In the genomic region with DNA sequence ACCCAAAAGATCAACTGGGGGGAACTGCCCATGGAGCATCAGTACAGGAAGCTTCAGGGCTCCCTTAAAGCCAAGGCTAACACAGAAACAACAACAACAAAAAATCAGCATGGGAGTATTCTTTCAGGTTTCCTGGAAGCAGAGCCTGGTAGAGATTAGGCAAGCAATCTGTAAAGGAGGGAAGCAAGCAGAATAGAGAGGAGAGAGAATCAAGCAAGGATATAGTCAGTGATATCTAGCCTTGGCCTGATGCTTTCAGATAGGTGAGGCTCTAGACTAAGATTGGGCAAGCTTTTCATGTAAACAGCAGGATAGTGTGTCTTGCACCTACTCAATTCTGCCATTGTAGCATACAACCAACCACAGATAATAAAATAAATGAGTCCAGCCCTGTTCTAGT, we compare ENCODE assay signal across 18 cellular contexts. TPM values are rescaled to one million over a fixed set of nuclear protein-coding genes. Genes with fewer than 3 reads are reported as not detected.
DNase-seq lines count a peak whose midpoint lies in the region; ATAC-seq and TF ChIP-seq lines count a peak whose summit lies in the region.
"Had no signal": no experiment of that assay in that cellular context is flagged by ENCODE, and none has a peak within 500 bp of the region (broad histone marks: within the 10 kb centered on the region; RNA-seq: fewer than 3 reads in every experiment).

No MANE protein-coding gene starts in this region.

- DNase-seq in GM23248 (no peak), WTC11 (ENCODE audit: low spot score) (no peak), mesendoderm (peak; percentile 44), lower lobe of right lung (no peak), CD1c-positive myeloid dendritic cell (ENCODE audit: extremely low spot score) (no peak)
- DNase-seq in NK-92 treated with Interleukin-12 subunit alpha and Interleukin-12 subunit beta, amount 100 ng/mL, for 24 hours (lab: John Stamatoyannopoulos, UW) = no peak
- DNase-seq: AML-193, COR-L47, DMS 273 treated with DMSO at 0.1 percent for 48 hours, H9, NCI-H1417 treated with DMSO at 0.1 percent for 48 hours, NCI-H187 treated with DMSO at 0.1 percent for 48 hours, NCI-H2227 treated with DMSO at 0.1 percent for 48 hours, NCI-H510A treated with DMSO at 0.1 percent for 48 hours, NCI-H82 had no signal

- H3K23ac ChIP-seq in mesendoderm (ENCODE audit: low read length) = no peak overlapping the region

- no peak overlapping the region for H4K5ac ChIP-seq in mesendoderm (ENCODE audit: low read length)

- 0 out of 2 replicates have a peak overlapping the region, but pooled peaks have one; percentile 14 for H3K9ac ChIP-seq in GM23248
- no peak overlapping the region for H3K9ac ChIP-seq in mesendoderm (ENCODE audit: low read length)
- H3K9ac ChIP-seq in skeletal muscle satellite cell (ENCODE audit: low read depth, low read length) = peak overlapping the region; percentile 18

- no peak overlapping the region for H2BK120ac ChIP-seq in mesendoderm (ENCODE audit: low read depth, low read length)

- H3K4me2 ChIP-seq in GM23248 (ENCODE audit: unreplicated experiment) (no peak overlapping the region), mesendoderm (ENCODE audit: low read length) (no peak overlapping the region), skeletal muscle satellite cell (ENCODE audit: low read length) (peak overlapping the region; percentile 44)

- no peak overlapping the region for H3K4me3 Mint-ChIP-seq in WTC11
- H3K4me3 Mint-ChIP-seq: H9 had no signal

- H3K79me2 ChIP-seq in GM23248 (ENCODE audit: insufficient read depth) = no peaks in the 10 kb centered on the region
- H3K79me2 ChIP-seq in mesendoderm (ENCODE audit: control insufficient read depth, insufficient read depth, low read length) = no peaks in the 10 kb centered on the region

- no peaks in the 10 kb centered on the region for H4K20me1 ChIP-seq in GM23248 (ENCODE audit: insufficient read depth)

- TF ChIP-seq CTCF in WTC11 (IDR thresholded peaks at IDR 0.05) (no peak), lower lobe of right lung (IDR thresholded peaks at IDR 0.05) (no peak)

- H3K4me1 Mint-ChIP-seq in WTC11 = peaks cover 17% of the 10 kb centered on the region

- H3K27me3 Mint-ChIP-seq in WTC11 (ENCODE audit: low read depth) = no peaks in the 10 kb centered on the region; the same call in none of the 2 replicates

- H3K4ac ChIP-seq in mesendoderm (ENCODE audit: low read depth, low read length) = no peak overlapping the region

- H3K9me3 Mint-ChIP-seq in WTC11 = no peaks in the 10 kb centered on the region; the same call in 1 of the 2 replicates
- H3K9me3 Mint-ChIP-seq: H9 had no signal

- H2AK5ac ChIP-seq in mesendoderm (ENCODE audit: low read length) = no peak overlapping the region

- H3K27me3 ChIP-seq in GM23248 (replicated peaks; ENCODE audit: insufficient read depth) (no peaks in the 10 kb centered on the region), mesendoderm (ENCODE audit: insufficient read depth, low read length, poor library complexity) (no peaks in the 10 kb centered on the region), skeletal muscle satellite cell (ENCODE audit: control insufficient read depth, insufficient read depth, low read length) (no peaks in the 10 kb centered on the region), lower lobe of right lung (ENCODE audit: low read depth) (no peaks in the 10 kb centered on the region)

- H3K4me3 ChIP-seq in GM23248 (no peak overlapping the region), mesendoderm (ENCODE audit: low read length) (no peak overlapping the region), skeletal muscle satellite cell (ENCODE audit: low read length) (peak overlapping the region; percentile 10), lower lobe of right lung (no peak overlapping the region)

- H3K27ac ChIP-seq in GM23248 (peak overlapping the region; percentile 41; the same call in 1 of the 2 replicates), mesendoderm (ENCODE audit: low read depth, low read length) (peak overlapping the region; percentile 33), lower lobe of right lung (no peak overlapping the region)
- H3K27ac ChIP-seq: C4-2B, HL-60 had no signal

- no peak overlapping the region for H3K56ac ChIP-seq in mesendoderm (ENCODE audit: low read length)

- no peaks in the 10 kb centered on the region for H3F3A ChIP-seq in GM23248 (ENCODE audit: insufficient read depth)

- CTCF ChIA-PET in WTC11 (lab: Charles Lee) = interaction anchor here (1.5 kb wide), 1 partner anchor 28 kb away, joined by 5 read pairs; no protein-coding TSS in a partner anchor

- H3K36me3 ChIP-seq in GM23248 (ENCODE audit: low read depth) = no peaks in the 10 kb centered on the region
- no peaks in the 10 kb centered on the region for H3K36me3 ChIP-seq in mesendoderm (ENCODE audit: control insufficient read depth, insufficient read depth, low read length)
- no peaks in the 10 kb centered on the region for H3K36me3 ChIP-seq in skeletal muscle satellite cell (ENCODE audit: insufficient read depth, low read length)
- no peaks in the 10 kb centered on the region for H3K36me3 ChIP-seq in lower lobe of right lung

- intact Hi-C loops in lower lobe of right lung (cut with DNase I) = no loop called here

- no peaks in the 10 kb centered on the region for H3K79me1 ChIP-seq in mesendoderm (ENCODE audit: low read length)

- H2AFZ ChIP-seq in GM23248 = peak overlapping the region; percentile 44; the same call in 1 of the 2 replicates

- no peaks in the 10 kb centered on the region for H3K9me2 ChIP-seq in GM23248 (ENCODE audit: insufficient read depth)

- H3K27ac Mint-ChIP-seq in WTC11 = peak overlapping the region; percentile 41

- in situ Hi-C loops in GM23248 (cut with MboI) = no loop called here

- POLR2A ChIA-PET in WTC11 (lab: Charles Lee) = interaction anchor here (0.6 kb wide), 1 partner anchor 199 kb away, joined by 4 read pairs; no protein-coding TSS in a partner anchor

- H2BK5ac ChIP-seq in mesendoderm (ENCODE audit: low read length) = no peak overlapping the region

- H3K4me1 ChIP-seq in GM23248 (ENCODE audit: insufficient read depth) = peaks cover 3% of the 10 kb centered on the region; the same call in 1 of the 2 replicates
- peaks cover 3% of the 10 kb centered on the region for H3K4me1 ChIP-seq in mesendoderm (ENCODE audit: control insufficient read depth, low read depth, low read length)
- peaks cover 17% of the 10 kb centered on the region for H3K4me1 ChIP-seq in skeletal muscle satellite cell (ENCODE audit: control insufficient read depth, insufficient read depth, low read length)
- no peaks in the 10 kb centered on the region for H3K4me1 ChIP-seq in lower lobe of right lung

- no peak overlapping the region for H2BK15ac ChIP-seq in mesendoderm (replicated peaks; ENCODE audit: low read depth)

- peak; percentile 51 for ATAC-seq in WTC11
- no peak for ATAC-seq in lower lobe of right lung

- H3K36me3 Mint-ChIP-seq in WTC11 = no peaks in the 10 kb centered on the region

- peak overlapping the region; percentile 56 for H4K8ac ChIP-seq in mesendoderm (ENCODE audit: low read depth, low read length)

- no peak overlapping the region for H3K18ac ChIP-seq in mesendoderm (ENCODE audit: low read length)

- H3K9me3 ChIP-seq in GM23248 (ENCODE audit: low read depth) = no peaks in the 10 kb centered on the region
- no peaks in the 10 kb centered on the region for H3K9me3 ChIP-seq in skeletal muscle satellite cell (replicated peaks; ENCODE audit: low read length)
- no peaks in the 10 kb centered on the region for H3K9me3 ChIP-seq in lower lobe of right lung

TF ChIP-seq in WTC11, 78 proteins besides CTCF, POLR2A, EP300 and RAD21 (continues in another document):
- TF ChIP-seq ZNF219 (CRISPR knock-in tag; IDR thresholded peaks at IDR 0.05; ENCODE audit: borderline replicate concordance) (no peak), NR3C1 (CRISPR knock-in tag; conservative IDR thresholded peaks at IDR 0.05; ENCODE audit: low read depth) (no peak), TCF7 (CRISPR knock-in tag; IDR thresholded peaks at IDR 0.05; ENCODE audit: low read depth) (no peak), IRF2 (CRISPR knock-in tag; IDR thresholded peaks at IDR 0.05; ENCODE audit: borderline replicate concordance, low read depth) (no peak), ZNF396 (CRISPR knock-in tag; IDR thresholded peaks at IDR 0.05; ENCODE audit: borderline replicate concordance) (no peak)
- TF ChIP-seq, protein P1, sequence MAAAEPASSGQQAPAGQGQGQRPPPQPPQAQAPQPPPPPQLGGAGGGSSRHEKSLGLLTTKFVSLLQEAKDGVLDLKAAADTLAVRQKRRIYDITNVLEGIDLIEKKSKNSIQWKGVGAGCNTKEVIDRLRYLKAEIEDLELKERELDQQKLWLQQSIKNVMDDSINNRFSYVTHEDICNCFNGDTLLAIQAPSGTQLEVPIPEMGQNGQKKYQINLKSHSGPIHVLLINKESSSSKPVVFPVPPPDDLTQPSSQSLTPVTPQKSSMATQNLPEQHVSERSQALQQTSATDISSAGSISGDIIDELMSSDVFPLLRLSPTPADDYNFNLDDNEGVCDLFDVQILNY (CRISPR knock-in tag; IDR thresholded peaks at IDR 0.05) = no peak
- TF ChIP-seq, protein P2, sequence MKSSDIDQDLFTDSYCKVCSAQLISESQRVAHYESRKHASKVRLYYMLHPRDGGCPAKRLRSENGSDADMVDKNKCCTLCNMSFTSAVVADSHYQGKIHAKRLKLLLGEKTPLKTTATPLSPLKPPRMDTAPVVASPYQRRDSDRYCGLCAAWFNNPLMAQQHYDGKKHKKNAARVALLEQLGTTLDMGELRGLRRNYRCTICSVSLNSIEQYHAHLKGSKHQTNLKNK (CRISPR knock-in tag; IDR thresholded peaks at IDR 0.05) = no peak
- TF ChIP-seq, protein P3, sequence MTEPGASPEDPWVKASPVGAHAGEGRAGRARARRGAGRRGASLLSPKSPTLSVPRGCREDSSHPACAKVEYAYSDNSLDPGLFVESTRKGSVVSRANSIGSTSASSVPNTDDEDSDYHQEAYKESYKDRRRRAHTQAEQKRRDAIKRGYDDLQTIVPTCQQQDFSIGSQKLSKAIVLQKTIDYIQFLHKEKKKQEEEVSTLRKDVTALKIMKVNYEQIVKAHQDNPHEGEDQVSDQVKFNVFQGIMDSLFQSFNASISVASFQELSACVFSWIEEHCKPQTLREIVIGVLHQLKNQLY (CRISPR knock-in tag; IDR thresholded peaks at IDR 0.05) = no peak

RNA-seq across cellular contexts. Expression of a gene that starts 44.4 kb away (rescaled TPM):
- 1.9 TPM in 2 replicates for total RNA-seq in GM23248 (2014; rRNA removed; shearing (Covaris generic))
- polyA plus RNA-seq in GM23248 (2016; fragmentation: Nextera tagmentation; extraction: Ambion mirVana) = 0.16 and 0.19 TPM in 2 replicates
- total RNA-seq in WTC11 (2021) (25.3 to 30.9 TPM (median 25.8 TPM) in 3 replicates), lower lobe of right lung (7.9 TPM)
- polyA plus RNA-seq in mesendoderm (2013, experiment 1 of 2) = 5.7 TPM
- polyA plus RNA-seq in mesendoderm (2013, experiment 2 of 2) = 6.0 TPM
- 1.5 and 3.1 TPM in 2 replicates for total RNA-seq in skeletal muscle satellite cell (2012; rRNA removed)
